In the genomic region with DNA sequence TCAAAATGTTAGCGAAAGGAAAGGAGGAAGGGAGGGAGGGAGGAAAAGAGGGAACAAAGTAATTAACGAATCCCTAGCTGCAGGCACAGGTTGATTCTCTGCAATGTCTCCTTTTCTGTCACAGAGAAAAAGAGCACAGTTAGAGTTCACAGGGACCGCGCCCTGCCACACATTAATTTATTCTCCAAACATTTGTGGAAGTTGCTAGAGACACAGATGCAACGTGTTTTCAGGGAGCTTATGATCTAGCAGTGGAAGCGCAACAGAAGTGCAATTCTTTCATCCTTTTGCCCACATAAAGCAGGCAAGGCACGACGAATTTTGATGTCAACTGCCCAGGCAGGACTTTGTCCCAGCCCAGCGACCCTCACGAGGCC, we compare ENCODE assay signal across 8 cellular contexts.
DNase-seq lines count a peak whose midpoint lies in the region; ATAC-seq and TF ChIP-seq lines count a peak whose summit lies in the region.

No MANE protein-coding gene starts in this region.

- intact Hi-C loops in activated CD4-positive, alpha-beta T cell treated with anti-CD3 and anti-CD28 coated beads, Interleukin-2, amount 10 ng/mL, durations not matched to agents 24 days and 14 days (cut with micrococcal nuclease) = loop anchor here (10.0 kb wide), 4 partner anchors 48 to 698 kb away; partner anchors contain the start of gene MAP3K8
- intact Hi-C loops in activated T-helper 2 cell treated with anti-CD3 and anti-CD28 coated beads, Interferon-gamma antibody, Interleukin-2, Interleukin-4, amounts not matched to agents 10 μg/mL and 5 μg/mL and 100 μg/mL, durations not matched to agents 14 hours and 24 hours and 36 hours (cut with micrococcal nuclease) = loop anchor here (10.0 kb wide), 1 partner anchor 148 kb away; no protein-coding TSS in a partner anchor
- intact Hi-C loops in left lung (cut with DNase I) = loop anchor here in 1 of 2 donors (10.0 kb wide), 1 partner anchor 562 kb away; no protein-coding TSS in a partner anchor

- no peak for TF ChIP-seq CTCF in left lung (IDR thresholded peaks at IDR 0.05)

- no peak for DNase-seq in activated CD4-positive, alpha-beta T cell treated with anti-CD3 and anti-CD28 coated beads, Interleukin-2, amount 10 ng/mL, durations not matched to agents 24 days and 14 days
- DNase-seq in activated CD4-positive, alpha-beta T cell treated with anti-CD3 and anti-CD28 coated beads, Interleukin-2, amount 50 U/mL, for 1 hour = no peak
- no peak for DNase-seq in activated T-helper 2 cell treated with anti-CD3 and anti-CD28 coated beads, Interferon-gamma antibody, Interleukin-2, Interleukin-4, amounts not matched to agents 10 μg/mL and 5 μg/mL and 100 μg/mL, durations not matched to agents 14 hours and 24 hours and 36 hours (ENCODE audit: low spot score)
- DNase-seq in left lung (no peak), OCI-M1 (lab: John Stamatoyannopoulos, UW) (no peak), NCI-H1694 treated with DMSO at 0.1 percent for 48 hours (lab: John Stamatoyannopoulos, UW) (no peak)

- no peak overlapping the region for H3K9ac ChIP-seq in subcutaneous abdominal adipose tissue (ENCODE audit: low read length in 5 of 5)

- ATAC-seq in left lung (no peak), HG02588 (IDR thresholded peaks at IDR 0.05; ENCODE audit: unreplicated experiment) (no peak)

- H3K27ac ChIP-seq in left lung = peak overlapping the region; percentile 69 to 83
- H3K27ac ChIP-seq in subcutaneous abdominal adipose tissue (ENCODE audit: low read depth, low read length) = peak overlapping the region; percentile 84

- peak overlapping the region; percentile 87 for H3K4me3 Mint-ChIP-seq in activated CD4-positive, alpha-beta T cell treated with anti-CD3 and anti-CD28 coated beads, Interleukin-2, amount 10 ng/mL, durations not matched to agents 24 days and 14 days
- peak overlapping the region; percentile 60 for H3K4me3 Mint-ChIP-seq in activated T-helper 2 cell treated with anti-CD3 and anti-CD28 coated beads, Interferon-gamma antibody, Interleukin-2, Interleukin-4, amounts not matched to agents 10 μg/mL and 5 μg/mL and 100 μg/mL, durations not matched to agents 14 hours and 24 hours and 36 hours (ENCODE audit: low read depth)

- peaks cover 43% of the 10 kb centered on the region for H3K4me1 Mint-ChIP-seq in activated CD4-positive, alpha-beta T cell treated with anti-CD3 and anti-CD28 coated beads, Interleukin-2, amount 10 ng/mL, durations not matched to agents 24 days and 14 days
- H3K4me1 Mint-ChIP-seq in activated T-helper 2 cell treated with anti-CD3 and anti-CD28 coated beads, Interferon-gamma antibody, Interleukin-2, Interleukin-4, amounts not matched to agents 10 μg/mL and 5 μg/mL and 100 μg/mL, durations not matched to agents 14 hours and 24 hours and 36 hours (ENCODE audit: low read depth) = peaks cover 45% of the 10 kb centered on the region

- H3K4me1 ChIP-seq in left lung = peaks cover 7 to 22% of the 10 kb centered on the region in 2 donors
- peaks cover 5 to 26% (median 23%) of the 10 kb centered on the region in 5 donors for H3K4me1 ChIP-seq in subcutaneous abdominal adipose tissue (ENCODE audit: control insufficient read depth in 5 of 5, insufficient read depth in 5 of 5, low read length in 5 of 5)

- no peaks in the 10 kb centered on the region for H3K36me3 ChIP-seq in left lung
- H3K36me3 ChIP-seq in subcutaneous abdominal adipose tissue (ENCODE audit: control insufficient read depth in 5 of 5, insufficient read depth in 5 of 5, low read length in 5 of 5) = no peaks in the 10 kb centered on the region

- H3K9me3 Mint-ChIP-seq in activated CD4-positive, alpha-beta T cell treated with anti-CD3 and anti-CD28 coated beads, Interleukin-2, amount 10 ng/mL, durations not matched to agents 24 days and 14 days = no peaks in the 10 kb centered on the region
- H3K9me3 Mint-ChIP-seq in activated T-helper 2 cell treated with anti-CD3 and anti-CD28 coated beads, Interferon-gamma antibody, Interleukin-2, Interleukin-4, amounts not matched to agents 10 μg/mL and 5 μg/mL and 100 μg/mL, durations not matched to agents 14 hours and 24 hours and 36 hours = no peaks in the 10 kb centered on the region

- H3K9me3 ChIP-seq in left lung = no peaks in the 10 kb centered on the region
- no peaks in the 10 kb centered on the region for H3K9me3 ChIP-seq in subcutaneous abdominal adipose tissue (ENCODE audit: control insufficient read depth in 5 of 5, low read length in 5 of 5)

- H3K36me3 Mint-ChIP-seq in activated CD4-positive, alpha-beta T cell treated with anti-CD3 and anti-CD28 coated beads, Interleukin-2, amount 10 ng/mL, durations not matched to agents 24 days and 14 days (ENCODE audit: low read depth) = no peaks in the 10 kb centered on the region
- no peaks in the 10 kb centered on the region for H3K36me3 Mint-ChIP-seq in activated T-helper 2 cell treated with anti-CD3 and anti-CD28 coated beads, Interferon-gamma antibody, Interleukin-2, Interleukin-4, amounts not matched to agents 10 μg/mL and 5 μg/mL and 100 μg/mL, durations not matched to agents 14 hours and 24 hours and 36 hours (ENCODE audit: low read depth)

- H3K27me3 ChIP-seq in left lung = no peaks in the 10 kb centered on the region
- no peaks in the 10 kb centered on the region for H3K27me3 ChIP-seq in subcutaneous abdominal adipose tissue (ENCODE audit: control insufficient read depth in 5 of 5, insufficient read depth in 4 of 5, low read length in 5 of 5)

- H3K4me3 ChIP-seq in left lung (peak overlapping the region in 1 of 2 donors; percentile 52), subcutaneous abdominal adipose tissue (ENCODE audit: low read depth in 1 of 5, low read length in 5 of 5) (peak overlapping the region; percentile 36 to 61 (median 48))

- H3K27me3 Mint-ChIP-seq in activated CD4-positive, alpha-beta T cell treated with anti-CD3 and anti-CD28 coated beads, Interleukin-2, amount 10 ng/mL, durations not matched to agents 24 days and 14 days = no peaks in the 10 kb centered on the region
- H3K27me3 Mint-ChIP-seq in activated T-helper 2 cell treated with anti-CD3 and anti-CD28 coated beads, Interferon-gamma antibody, Interleukin-2, Interleukin-4, amounts not matched to agents 10 μg/mL and 5 μg/mL and 100 μg/mL, durations not matched to agents 14 hours and 24 hours and 36 hours (ENCODE audit: low read depth) = no peaks in the 10 kb centered on the region

- H3K27ac Mint-ChIP-seq in activated CD4-positive, alpha-beta T cell treated with anti-CD3 and anti-CD28 coated beads, Interleukin-2, amount 10 ng/mL, durations not matched to agents 24 days and 14 days = peak overlapping the region; percentile 98
- peak overlapping the region; percentile 67 for H3K27ac Mint-ChIP-seq in activated T-helper 2 cell treated with anti-CD3 and anti-CD28 coated beads, Interferon-gamma antibody, Interleukin-2, Interleukin-4, amounts not matched to agents 10 μg/mL and 5 μg/mL and 100 μg/mL, durations not matched to agents 14 hours and 24 hours and 36 hours
